ENCODE assay signal across 12 cellular contexts in the genomic region with DNA sequence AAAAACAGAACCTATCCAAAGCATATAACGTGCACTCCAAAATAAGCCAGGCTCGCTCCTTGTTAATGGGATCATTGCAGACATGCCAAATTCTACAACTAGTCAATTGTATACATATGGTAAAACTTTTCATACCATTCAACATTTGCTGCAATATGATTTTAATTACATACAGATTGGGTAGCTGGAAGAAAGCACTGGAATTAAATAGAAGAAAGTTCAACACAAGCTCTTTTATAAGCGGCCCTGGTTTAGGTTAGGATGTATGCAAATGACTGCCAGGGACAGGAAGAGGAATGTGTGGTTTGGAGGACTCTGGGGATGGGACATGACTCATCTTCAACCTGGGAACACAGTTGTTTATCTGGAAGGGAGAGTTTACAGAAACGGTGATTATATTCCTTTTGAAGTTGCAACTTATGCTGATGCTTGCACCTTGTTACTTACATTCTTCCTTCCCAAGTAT.
DNase-seq lines count a peak whose midpoint lies in the region; ATAC-seq and TF ChIP-seq lines count a peak whose summit lies in the region.
"Had no signal": no experiment of that assay in that cellular context is flagged by ENCODE, and none has a peak within 500 bp of the region (broad histone marks: within the 10 kb centered on the region; RNA-seq: fewer than 3 reads in every experiment).

No MANE protein-coding gene starts in this region.

- H3K27me3 ChIP-seq in trophoblast cell (ENCODE audit: insufficient read depth, low read length) (no peaks in the 10 kb centered on the region), lower lobe of right lung (ENCODE audit: low read depth) (no peaks in the 10 kb centered on the region)

- peak overlapping the region; percentile 43 for H3K4me2 ChIP-seq in trophoblast cell (ENCODE audit: low read length)

- no peak overlapping the region for H2BK12ac ChIP-seq in trophoblast cell (ENCODE audit: low read length)

- H3K9me3 ChIP-seq in trophoblast cell (ENCODE audit: insufficient read depth, low read depth, low read length): no peaks in the 10 kb centered on the region
- H3K9me3 ChIP-seq in lower lobe of right lung: no peaks in the 10 kb centered on the region

- H2BK120ac ChIP-seq in trophoblast cell (ENCODE audit: insufficient read depth, low read length, poor library complexity): no peak overlapping the region

- peaks cover 8 to 13% of the 10 kb centered on the region in 2 experiments for H3K4me1 ChIP-seq in trophoblast cell (ENCODE audit: control insufficient read depth in 1 of 2, insufficient read depth in 2 of 2, low read length in 2 of 2)
- no peaks in the 10 kb centered on the region for H3K4me1 ChIP-seq in lower lobe of right lung

- no peak overlapping the region for H2AK5ac ChIP-seq in trophoblast cell (ENCODE audit: low read length)

- H3K9ac ChIP-seq in trophoblast cell (ENCODE audit: low read length): no peak overlapping the region

- H3K79me1 ChIP-seq in trophoblast cell (ENCODE audit: low read length): peaks cover 5% of the 10 kb centered on the region

- no peak overlapping the region for H3K4me3 ChIP-seq in trophoblast cell (ENCODE audit: low read depth, low read length)
- H3K4me3 ChIP-seq in lower lobe of right lung: no peak overlapping the region

- WGBS in trophoblast cell (ENCODE audit: extremely low coverage, insufficient coverage, insufficient read length): no CpG with 5 or more reads among the region's 4 CpGs

- H3K36me3 Mint-ChIP-seq in activated naive CD4-positive, alpha-beta T cell treated with anti-CD3 and anti-CD28 coated beads, Interleukin-2, amount 50 U/mL, for 72 hours: no peaks in the 10 kb centered on the region
- H3K36me3 Mint-ChIP-seq: activated naive CD4-positive, alpha-beta T cell treated with anti-CD3 and anti-CD28 coated beads, Interleukin-2, amount 50 U/mL, for 24 hours had no signal

- H2BK5ac ChIP-seq in trophoblast cell (ENCODE audit: low read depth, low read length, poor library complexity): no peak overlapping the region

- no peak overlapping the region for H4K91ac ChIP-seq in trophoblast cell (ENCODE audit: low read depth, low read length)

- H3K9me3 Mint-ChIP-seq in activated naive CD4-positive, alpha-beta T cell treated with anti-CD3 and anti-CD28 coated beads, Interleukin-2, amount 50 U/mL, for 72 hours: peaks cover 3 to 4% of the 10 kb centered on the region in 2 donors
- H3K9me3 Mint-ChIP-seq: activated naive CD4-positive, alpha-beta T cell treated with anti-CD3 and anti-CD28 coated beads, Interleukin-2, amount 50 U/mL, for 24 hours had no signal

- no peak overlapping the region for H3K14ac ChIP-seq in trophoblast cell (ENCODE audit: low read length)

- DNase-seq in ELR (ENCODE audit: low read depth): peak; percentile 84
- DNase-seq in epithelial cell of prostate (ENCODE audit: low read depth, low spot score): peak; percentile 24
- DNase-seq in trophoblast cell: peak; percentile 61 to 80
- no peak for DNase-seq in lower lobe of right lung
- no peak for DNase-seq in activated naive CD4-positive, alpha-beta T cell treated with anti-CD3 and anti-CD28 coated beads, Interleukin-2, amount 50 U/mL, for 72 hours (ENCODE audit: low spot score in 2 of 2)
- DNase-seq in stimulated activated CD4-positive, alpha-beta T cell treated with anti-CD3 and anti-CD28 coated beads, Interleukin-2, amount 100 ng/mL, for 48 hours: no peak
- DNase-seq: NCI-H69, posterior cingulate gyrus had no signal

- H4K8ac ChIP-seq in trophoblast cell (ENCODE audit: low read depth, low read length): no peak overlapping the region

- H4K12ac ChIP-seq in trophoblast cell (ENCODE audit: low read depth, low read length): no peak overlapping the region

- no peak for TF ChIP-seq CTCF in lower lobe of right lung (IDR thresholded peaks at IDR 0.05)

- H3K36me3 ChIP-seq in trophoblast cell (ENCODE audit: control insufficient read depth in 1 of 2, insufficient read depth in 2 of 2, low read length in 2 of 2) (no peaks in the 10 kb centered on the region), lower lobe of right lung (no peaks in the 10 kb centered on the region)

- no peak overlapping the region for H3K27ac Mint-ChIP-seq in activated naive CD4-positive, alpha-beta T cell treated with anti-CD3 and anti-CD28 coated beads, Interleukin-2, amount 50 U/mL, for 72 hours
- H3K27ac Mint-ChIP-seq: activated naive CD4-positive, alpha-beta T cell treated with anti-CD3 and anti-CD28 coated beads, Interleukin-2, amount 50 U/mL, for 24 hours had no signal

- no peak overlapping the region for H3K23ac ChIP-seq in trophoblast cell (ENCODE audit: low read length)

- peaks cover 1% of the 10 kb centered on the region for H3K79me2 ChIP-seq in trophoblast cell (ENCODE audit: control insufficient read depth, insufficient read depth, low read length, poor library complexity)

- no peak overlapping the region for H3K4ac ChIP-seq in trophoblast cell (ENCODE audit: low read depth, low read length)

- no peak overlapping the region for H3K18ac ChIP-seq in trophoblast cell (ENCODE audit: low read length)

- H2AFZ ChIP-seq in trophoblast cell (ENCODE audit: insufficient read depth, low read length, poor library complexity): no peak overlapping the region

- intact Hi-C loops in lower lobe of right lung (cut with DNase I): loop anchor here (10.0 kb wide), 1 partner anchor 242 kb away; no protein-coding TSS in a partner anchor

- ATAC-seq in lower lobe of right lung (no peak), HG03432 (IDR thresholded peaks at IDR 0.05; ENCODE audit: unreplicated experiment) (no peak)
- ATAC-seq in activated naive CD4-positive, alpha-beta T cell treated with anti-CD3 and anti-CD28 coated beads, Interleukin-2, amount 50 U/mL, for 72 hours: no peak
- ATAC-seq: activated CD4-positive, CD25-positive, alpha-beta regulatory T cell treated with anti-CD3 and anti-CD28 coated beads, Interleukin-2, amount 50 U/mL, for 24 hours had no signal

- H3K27ac ChIP-seq in epithelial cell of prostate (no peak overlapping the region), trophoblast cell (ENCODE audit: low read depth, low read length) (peak overlapping the region; percentile 83), lower lobe of right lung (no peak overlapping the region)

TF ChIP-seq in PFSK-1, 5 proteins besides CTCF, POLR2A, EP300 and RAD21:
- TF ChIP-seq, protein P1, sequence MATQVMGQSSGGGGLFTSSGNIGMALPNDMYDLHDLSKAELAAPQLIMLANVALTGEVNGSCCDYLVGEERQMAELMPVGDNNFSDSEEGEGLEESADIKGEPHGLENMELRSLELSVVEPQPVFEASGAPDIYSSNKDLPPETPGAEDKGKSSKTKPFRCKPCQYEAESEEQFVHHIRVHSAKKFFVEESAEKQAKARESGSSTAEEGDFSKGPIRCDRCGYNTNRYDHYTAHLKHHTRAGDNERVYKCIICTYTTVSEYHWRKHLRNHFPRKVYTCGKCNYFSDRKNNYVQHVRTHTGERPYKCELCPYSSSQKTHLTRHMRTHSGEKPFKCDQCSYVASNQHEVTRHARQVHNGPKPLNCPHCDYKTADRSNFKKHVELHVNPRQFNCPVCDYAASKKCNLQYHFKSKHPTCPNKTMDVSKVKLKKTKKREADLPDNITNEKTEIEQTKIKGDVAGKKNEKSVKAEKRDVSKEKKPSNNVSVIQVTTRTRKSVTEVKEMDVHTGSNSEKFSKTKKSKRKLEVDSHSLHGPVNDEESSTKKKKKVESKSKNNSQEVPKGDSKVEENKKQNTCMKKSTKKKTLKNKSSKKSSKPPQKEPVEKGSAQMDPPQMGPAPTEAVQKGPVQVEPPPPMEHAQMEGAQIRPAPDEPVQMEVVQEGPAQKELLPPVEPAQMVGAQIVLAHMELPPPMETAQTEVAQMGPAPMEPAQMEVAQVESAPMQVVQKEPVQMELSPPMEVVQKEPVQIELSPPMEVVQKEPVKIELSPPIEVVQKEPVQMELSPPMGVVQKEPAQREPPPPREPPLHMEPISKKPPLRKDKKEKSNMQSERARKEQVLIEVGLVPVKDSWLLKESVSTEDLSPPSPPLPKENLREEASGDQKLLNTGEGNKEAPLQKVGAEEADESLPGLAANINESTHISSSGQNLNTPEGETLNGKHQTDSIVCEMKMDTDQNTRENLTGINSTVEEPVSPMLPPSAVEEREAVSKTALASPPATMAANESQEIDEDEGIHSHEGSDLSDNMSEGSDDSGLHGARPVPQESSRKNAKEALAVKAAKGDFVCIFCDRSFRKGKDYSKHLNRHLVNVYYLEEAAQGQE (IDR thresholded peaks at IDR 0.05; ENCODE audit: insufficient read depth in 1 of 2, low read depth in 2 of 2, low read length in 2 of 2): no peak
- peak; percentile 72 for TF ChIP-seq FOXP2 (optimal IDR thresholded peaks at IDR 0.05; ENCODE audit: borderline replicate concordance, extremely low read depth, extremely low read length, insufficient read depth)

Comparison
In these comparisons a context has a peak if more than half of its experiments do, and no peak if none do; other contexts are left out.
1. DNase-seq: peak in ELR (single experiment), epithelial cell of prostate (single experiment) and trophoblast cell (2 of 2); none in lower lobe of right lung (single experiment), activated naive CD4-positive, alpha-beta T cell treated with anti-CD3 and anti-CD28 coated beads, Interleukin-2, amount 50 U/mL, for 72 hours (0 of 2) and stimulated activated CD4-positive, alpha-beta T cell treated with anti-CD3 and anti-CD28 coated beads, Interleukin-2, amount 100 ng/mL, for 48 hours (0 of 2).